In the genomic region with DNA sequence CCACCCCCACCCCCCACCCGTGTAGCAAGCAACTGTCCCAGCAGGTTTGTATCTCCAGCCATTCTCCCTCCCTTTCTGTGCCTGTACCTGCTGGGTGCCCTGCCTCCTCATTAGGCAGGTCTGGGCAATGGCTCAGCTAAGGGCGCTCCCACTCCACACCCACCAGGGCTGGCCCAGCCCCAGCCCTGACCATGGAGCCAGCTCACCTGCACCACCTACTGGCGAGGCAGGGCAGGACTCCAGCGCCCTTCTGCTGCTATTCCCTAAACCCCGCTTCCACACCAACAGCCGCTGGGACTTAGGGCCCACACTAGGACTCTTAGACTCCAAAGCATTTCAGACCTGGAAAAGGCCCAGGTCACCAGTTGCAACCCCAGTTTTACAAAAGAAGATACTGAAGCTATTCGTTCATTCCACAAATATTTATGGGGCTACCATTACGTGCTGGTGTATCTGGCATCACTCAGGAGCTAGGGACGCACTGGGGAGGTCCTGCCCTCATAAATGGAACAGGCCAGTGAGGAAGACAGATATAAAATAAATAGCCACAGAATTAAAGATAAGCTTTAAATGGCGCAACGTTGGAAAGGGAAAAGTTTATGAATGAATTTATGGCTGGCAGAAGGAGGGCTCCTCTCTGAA, we compare ENCODE assay signal across 10 cellular contexts. TPM values are rescaled to one million over a fixed set of nuclear protein-coding genes. Genes with fewer than 3 reads are reported as not detected.
DNase-seq lines count a peak whose midpoint lies in the region; TF ChIP-seq lines count a peak whose summit lies in the region.
"Had no signal": no experiment of that assay in that cellular context is flagged by ENCODE, and none has a peak within 500 bp of the region (broad histone marks: within the 10 kb centered on the region; RNA-seq: fewer than 3 reads in every experiment).

No MANE protein-coding gene starts in this region.

- H3K4me1 Mint-ChIP-seq in endothelial cell (ENCODE audit: unreplicated experiment) = peaks cover 29% of the 10 kb centered on the region
- peaks cover 4 to 12% (median 5%) of the 10 kb centered on the region in 3 donors for H3K4me1 Mint-ChIP-seq in CD8-positive, alpha-beta memory T cell

- no peak overlapping the region for H3K4me3 ChIP-seq in NB4 (ENCODE audit: low read depth, low read length)
- no peak overlapping the region for H3K4me3 ChIP-seq in CD8-positive, alpha-beta memory T cell (ENCODE audit: low read length)
- H3K4me3 ChIP-seq: psoas muscle had no signal

- H3K9me3 Mint-ChIP-seq in endothelial cell (ENCODE audit: unreplicated experiment) = no peaks in the 10 kb centered on the region
- H3K9me3 Mint-ChIP-seq in CD8-positive, alpha-beta memory T cell = peaks cover 0 to 4% (median 0%) of the 10 kb centered on the region in 5 donors

- peak; percentile 6 to 17 for DNase-seq in activated CD4-positive, alpha-beta T cell treated with anti-CD3 and anti-CD28 coated beads for 24 hours (ENCODE audit: low read depth in 2 of 2)
- DNase-seq in activated CD4-positive, alpha-beta T cell treated with anti-CD3 and anti-CD28 coated beads, Interleukin-2, amount 50 U/mL, for 4 hours = no peak
- DNase-seq in NB4 (ENCODE audit: low read depth) (peak; percentile 31), endothelial cell (ENCODE audit: low spot score) (peak; percentile 47), mesenteric fat pad (ENCODE audit: low spot score) (no peak), NOMO-1 (lab: John Stamatoyannopoulos, UW; ENCODE audit: unreplicated experiment in 2 of 2) (no peak)
- peak; percentile 16 to 32 for DNase-seq in stimulated activated CD4-positive, alpha-beta T cell treated with anti-CD3 and anti-CD28 coated beads, Interleukin-4, amount 100 ng/mL, for 48 hours (ENCODE audit: low read depth in 2 of 2)
- DNase-seq in CD8-positive, alpha-beta memory T cell = no peak
- DNase-seq: psoas muscle had no signal

- H3K27me3 Mint-ChIP-seq in endothelial cell (ENCODE audit: unreplicated experiment) = no peaks in the 10 kb centered on the region
- peaks cover 11 to 25% of the 10 kb centered on the region in 2 donors for H3K27me3 Mint-ChIP-seq in CD8-positive, alpha-beta memory T cell

- no peaks in the 10 kb centered on the region for H3K36me3 ChIP-seq in CD8-positive, alpha-beta memory T cell (ENCODE audit: insufficient read depth, low read length)

- H3K9me3 ChIP-seq in CD8-positive, alpha-beta memory T cell (ENCODE audit: low read length) = no peaks in the 10 kb centered on the region
- H3K9me3 ChIP-seq: psoas muscle had no signal

- no peak overlapping the region for H3K27ac Mint-ChIP-seq in endothelial cell (ENCODE audit: unreplicated experiment)
- no peak overlapping the region for H3K27ac Mint-ChIP-seq in CD8-positive, alpha-beta memory T cell

- CTCF ChIA-PET in CD8-positive, alpha-beta memory T cell (lab: Charles Lee) = no interaction called here

- H3K4me3 Mint-ChIP-seq in endothelial cell (ENCODE audit: unreplicated experiment) = no peak overlapping the region
- H3K4me3 Mint-ChIP-seq in CD8-positive, alpha-beta memory T cell = no peak overlapping the region

- no peaks in the 10 kb centered on the region for H3K27me3 ChIP-seq in CD8-positive, alpha-beta memory T cell (ENCODE audit: insufficient read depth, low read length, poor library complexity, severe bottlenecking)

- POLR2A ChIA-PET in CD8-positive, alpha-beta memory T cell (lab: Charles Lee) = no interaction called here

- no peak for TF ChIP-seq POLR2A in NB4 (IDR thresholded peaks at IDR 0.05; ENCODE audit: extremely low read depth, insufficient read length)

- H3K36me3 Mint-ChIP-seq in endothelial cell (ENCODE audit: low read depth, unreplicated experiment) = peaks cover 4% of the 10 kb centered on the region
- H3K36me3 Mint-ChIP-seq in CD8-positive, alpha-beta memory T cell = no peaks in the 10 kb centered on the region

- H3K27ac ChIP-seq in CD8-positive, alpha-beta memory T cell (ENCODE audit: low read depth, low read length) = no peak overlapping the region
- H3K27ac ChIP-seq: psoas muscle had no signal

- peaks cover 5% of the 10 kb centered on the region for H3K4me1 ChIP-seq in CD8-positive, alpha-beta memory T cell (ENCODE audit: insufficient read depth, low read length)
- H3K4me1 ChIP-seq: psoas muscle had no signal

- TF ChIP-seq CTCF in NB4 (IDR thresholded peaks at IDR 0.05; ENCODE audit: low read depth, low read length) = peak; percentile 60
- peak; percentile 55 for TF ChIP-seq CTCF in endothelial cell (IDR thresholded peaks at IDR 0.05; ENCODE audit: unreplicated experiment)

RNA-seq across cellular contexts. Expression of a gene that starts 24.0 kb away (rescaled TPM):
- total RNA-seq in endothelial cell (ENCODE audit: unreplicated experiment) (1.1 TPM), mesenteric fat pad (not detected)
- total RNA-seq in CD8-positive, alpha-beta memory T cell = not detected
- polyA plus RNA-seq in CD8-positive, alpha-beta memory T cell = not detected
- total RNA-seq: activated CD8-positive, alpha-beta memory T cell treated with anti-CD3 and anti-CD28 coated beads for 36 hours; psoas muscle had no signal
- polyA plus RNA-seq: psoas muscle had no signal

RNA-seq across cellular contexts. Expression of a gene that starts 29.3 kb away (rescaled TPM):
- total RNA-seq in endothelial cell (ENCODE audit: unreplicated experiment) (not detected), mesenteric fat pad (not detected)
- not detected for total RNA-seq in CD8-positive, alpha-beta memory T cell
- not detected for polyA plus RNA-seq in CD8-positive, alpha-beta memory T cell
- total RNA-seq: activated CD8-positive, alpha-beta memory T cell treated with anti-CD3 and anti-CD28 coated beads for 36 hours; psoas muscle had no signal

RNA-seq across cellular contexts. Expression of a gene that starts 59.9 kb away (rescaled TPM):
- total RNA-seq in endothelial cell (ENCODE audit: unreplicated experiment) (1.7 TPM), mesenteric fat pad (not detected)
- total RNA-seq in CD8-positive, alpha-beta memory T cell = not detected
- polyA plus RNA-seq in CD8-positive, alpha-beta memory T cell = not detected
- total RNA-seq: activated CD8-positive, alpha-beta memory T cell treated with anti-CD3 and anti-CD28 coated beads for 36 hours; psoas muscle had no signal
- polyA plus RNA-seq: psoas muscle had no signal

Comparison
In these comparisons a context has a peak if more than half of its experiments do, and no peak if none do; other contexts are left out.
1. DNase-seq: peak in activated CD4-positive, alpha-beta T cell treated with anti-CD3 and anti-CD28 coated beads for 24 hours (2 of 2), NB4 (single experiment), endothelial cell (single experiment) and stimulated activated CD4-positive, alpha-beta T cell treated with anti-CD3 and anti-CD28 coated beads, Interleukin-4, amount 100 ng/mL, for 48 hours (2 of 2); none in activated CD4-positive, alpha-beta T cell treated with anti-CD3 and anti-CD28 coated beads, Interleukin-2, amount 50 U/mL, for 4 hours (0 of 2), mesenteric fat pad (single experiment), NOMO-1 (0 of 2) and CD8-positive, alpha-beta memory T cell (0 of 5).